In genomic region chr10:96584474-96584873, GRCh38 we compare ENCODE assay signal across 14 cellular contexts. TPM values are rescaled to one million over a fixed set of nuclear protein-coding genes. Genes with fewer than 3 reads are reported as not detected.
DNase-seq lines count a peak whose midpoint lies in the region; ATAC-seq and TF ChIP-seq lines count a peak whose summit lies in the region.
"Had no signal": no experiment of that assay in that cellular context is flagged by ENCODE, and none has a peak within 500 bp of the region (broad histone marks: within the 10 kb centered on the region; RNA-seq: fewer than 3 reads in every experiment).

No MANE protein-coding gene starts in this region.

- H3K4me1 Mint-ChIP-seq in natural killer cell, result peaks cover 46 to 53% of the 10 kb centered on the region in 2 donors
- peaks cover 36 to 44% of the 10 kb centered on the region in 2 donors for H3K4me1 Mint-ChIP-seq in natural killer cell treated with Interleukin-12 subunit alpha and Interleukin-12 subunit beta and Interleukin-15 and Interleukin-18, amount 100 ng/mL, for 72 hours (ENCODE audit: low read depth in 2 of 2)
- H3K4me1 Mint-ChIP-seq in activated B cell treated with CpG ODN at 0.5 μM for 24 hours, result peaks cover 47% of the 10 kb centered on the region
- peaks cover 21% of the 10 kb centered on the region for H3K4me1 Mint-ChIP-seq in memory B cell

- peaks cover 47% of the 10 kb centered on the region for H3K4me1 ChIP-seq in HAP-1

- H3K4me3 Mint-ChIP-seq in natural killer cell (peak overlapping the region; percentile 28), activated B cell treated with CpG ODN at 0.5 μM for 24 hours (peak overlapping the region; percentile 28), memory B cell (peak overlapping the region; percentile 49)
- no peak overlapping the region for H3K4me3 Mint-ChIP-seq in natural killer cell treated with Interleukin-12 subunit alpha and Interleukin-12 subunit beta and Interleukin-15 and Interleukin-18, amount 100 ng/mL, for 72 hours

- no peaks in the 10 kb centered on the region for H3K36me3 Mint-ChIP-seq in natural killer cell
- no peaks in the 10 kb centered on the region for H3K36me3 Mint-ChIP-seq in natural killer cell treated with Interleukin-12 subunit alpha and Interleukin-12 subunit beta and Interleukin-15 and Interleukin-18, amount 100 ng/mL, for 72 hours
- H3K36me3 Mint-ChIP-seq in activated B cell treated with CpG ODN at 0.5 μM for 24 hours (ENCODE audit: low read depth), result peaks cover 11% of the 10 kb centered on the region
- peaks cover 2% of the 10 kb centered on the region for H3K36me3 Mint-ChIP-seq in memory B cell

- H3K27me3 Mint-ChIP-seq in natural killer cell (ENCODE audit: low read depth in 2 of 2) (no peaks in the 10 kb centered on the region), activated B cell treated with CpG ODN at 0.5 μM for 24 hours (no peaks in the 10 kb centered on the region), memory B cell (no peaks in the 10 kb centered on the region)
- H3K27me3 Mint-ChIP-seq in natural killer cell treated with Interleukin-12 subunit alpha and Interleukin-12 subunit beta and Interleukin-15 and Interleukin-18, amount 100 ng/mL, for 72 hours, result no peaks in the 10 kb centered on the region

- peaks cover 3% of the 10 kb centered on the region for H3K36me3 ChIP-seq in HAP-1 (replicated peaks)
- H3K36me3 ChIP-seq: vagina had no signal

- no peaks in the 10 kb centered on the region for H3K9me3 ChIP-seq in HAP-1
- H3K9me3 ChIP-seq: vagina had no signal

- POLR2A ChIA-PET in activated B cell treated with CpG ODN at 0.5 μM for 24 hours (lab: Charles Lee), result no interaction called here

- ATAC-seq in natural killer cell, result no peak
- no peak for ATAC-seq in natural killer cell treated with Interleukin-12 subunit alpha and Interleukin-12 subunit beta and Interleukin-15 and Interleukin-18, amount 100 ng/mL, for 72 hours
- ATAC-seq in activated B cell treated with CpG ODN at 0.5 μM for 24 hours (ENCODE audit: low read depth), result no peak
- ATAC-seq in memory B cell (ENCODE audit: low read depth), result no peak
- no peak for ATAC-seq in HG02840 (IDR thresholded peaks at IDR 0.05; ENCODE audit: low FRiP score, unreplicated experiment)
- no peak for ATAC-seq in GM18505 (IDR thresholded peaks at IDR 0.05; ENCODE audit: unreplicated experiment)
- no peak for ATAC-seq in GM21423 (IDR thresholded peaks at IDR 0.05; ENCODE audit: unreplicated experiment)

- H3K9me3 Mint-ChIP-seq in natural killer cell (no peaks in the 10 kb centered on the region), activated B cell treated with CpG ODN at 0.5 μM for 24 hours (no peaks in the 10 kb centered on the region), memory B cell (peaks cover 2% of the 10 kb centered on the region)
- no peaks in the 10 kb centered on the region for H3K9me3 Mint-ChIP-seq in natural killer cell treated with Interleukin-12 subunit alpha and Interleukin-12 subunit beta and Interleukin-15 and Interleukin-18, amount 100 ng/mL, for 72 hours

- no peaks in the 10 kb centered on the region for H3K27me3 ChIP-seq in HAP-1 (ENCODE audit: low read depth)
- H3K27me3 ChIP-seq: vagina had no signal

- in situ Hi-C loops in HAP-1 (cut with MboI; ENCODE audit: low sequenced_read_pairs), result no loop called here

- intact Hi-C loops in natural killer cell (cut with micrococcal nuclease) (no loop called here), activated B cell treated with CpG ODN at 0.5 μM for 24 hours (cut with micrococcal nuclease) (no loop called here)

- CTCF ChIA-PET in activated B cell treated with CpG ODN at 0.5 μM for 24 hours (lab: Charles Lee), result no interaction called here

- no peak for TF ChIP-seq CTCF in natural killer cell (IDR thresholded peaks at IDR 0.05)
- TF ChIP-seq CTCF in activated B cell treated with CpG ODN at 0.5 μM for 24 hours (IDR thresholded peaks at IDR 0.05), result no peak

- no peak for DNase-seq in natural killer cell
- no peak for DNase-seq in natural killer cell treated with Interleukin-12 subunit alpha and Interleukin-12 subunit beta and Interleukin-15 and Interleukin-18, amount 100 ng/mL, for 72 hours (ENCODE audit: low spot score)
- DNase-seq in activated B cell treated with CpG ODN at 0.5 μM for 24 hours, result no peak
- DNase-seq in memory B cell (ENCODE audit: low spot score in 2 of 2), result no peak
- no peak for DNase-seq in HAP-1 (ENCODE audit: low spot score in 2 of 2)
- DNase-seq: activated CD4-positive, alpha-beta T cell treated with anti-CD3 and anti-CD28 coated beads for 48 hours; cerebellar nuclear complex; HCEC 1CT; NCI-H1417; NCI-H345 had no signal

- H3K27ac Mint-ChIP-seq in natural killer cell (peak overlapping the region; percentile 66 to 97), activated B cell treated with CpG ODN at 0.5 μM for 24 hours (no peak overlapping the region), memory B cell (no peak overlapping the region)
- no peak overlapping the region for H3K27ac Mint-ChIP-seq in natural killer cell treated with Interleukin-12 subunit alpha and Interleukin-12 subunit beta and Interleukin-15 and Interleukin-18, amount 100 ng/mL, for 72 hours

- no peak for TF ChIP-seq POLR2A in GM18505 (IDR thresholded peaks at IDR 0.05; ENCODE audit: borderline replicate concordance, extremely low read depth, insufficient read depth, insufficient read length)

- no peak overlapping the region; the same call in 1 of the 2 replicates for H3K4me3 ChIP-seq in HAP-1

RNA-seq across cellular contexts. Expression of gene TM9SF3, which starts 2.3 kb away (rescaled TPM):
- total RNA-seq in natural killer cell, result 100 to 1,000 TPM; 113 to 119 (median 117) TPM
- total RNA-seq in natural killer cell treated with Interleukin-12 subunit alpha and Interleukin-12 subunit beta and Interleukin-15 and Interleukin-18, amount 100 ng/mL, for 72 hours, result 100 to 1,000 TPM in 1 of 2 donors, 10 to 100 TPM in 1; 73.0 to 104 TPM
- total RNA-seq in activated B cell treated with CpG ODN at 0.5 μM for 24 hours, result 61.7 and 62.7 TPM in 2 replicates

Comparison
In these comparisons a context has a peak if more than half of its experiments do, and no peak if none do; other contexts are left out.
1. H3K27ac Mint-ChIP-seq: peak in natural killer cell (2 of 2); none in natural killer cell treated with Interleukin-12 subunit alpha and Interleukin-12 subunit beta and Interleukin-15 and Interleukin-18, amount 100 ng/mL, for 72 hours (0 of 2), activated B cell treated with CpG ODN at 0.5 μM for 24 hours (single experiment) and memory B cell (single experiment).